Comparison of ENCODE assay signal across 10 cellular contexts in genomic region chr1:6485140-6485936, GRCh38. TPM values are rescaled to one million over a fixed set of nuclear protein-coding genes. Genes with fewer than 3 reads are reported as not detected.
DNase-seq lines count a peak whose midpoint lies in the region; ATAC-seq and TF ChIP-seq lines count a peak whose summit lies in the region.
"Had no signal": no experiment of that assay in that cellular context is flagged by ENCODE, and none has a peak within 500 bp of the region (broad histone marks: within the 10 kb centered on the region; RNA-seq: fewer than 3 reads in every experiment).

No MANE protein-coding gene starts in this region.

- no peaks in the 10 kb centered on the region for H3K9me3 ChIP-seq in endodermal cell (ENCODE audit: control insufficient read depth, low read length)
- H3K9me3 ChIP-seq: A549 had no signal

- no peaks in the 10 kb centered on the region for H3K4me1 ChIP-seq in endodermal cell (ENCODE audit: control insufficient read depth, insufficient read depth, low read length)

- peak; percentile 25 for TF ChIP-seq CTCF in endodermal cell (conservative IDR thresholded peaks at IDR 0.05)
- TF ChIP-seq CTCF in type B pancreatic cell (conservative IDR thresholded peaks at IDR 0.05), result no peak
- no peak for TF ChIP-seq CTCF in omental fat pad (IDR thresholded peaks at IDR 0.05)

- peaks cover 13% of the 10 kb centered on the region for H3K27me3 Mint-ChIP-seq in endodermal cell (ENCODE audit: insufficient read depth)
- H3K27me3 Mint-ChIP-seq in type B pancreatic cell, result peaks cover 4% of the 10 kb centered on the region
- H3K27me3 Mint-ChIP-seq in effector memory CD8-positive, alpha-beta T cell, result peaks cover 23 to 55% of the 10 kb centered on the region in 2 donors

- no peaks in the 10 kb centered on the region for H3K9me3 Mint-ChIP-seq in endodermal cell
- H3K9me3 Mint-ChIP-seq in type B pancreatic cell, result no peaks in the 10 kb centered on the region
- no peaks in the 10 kb centered on the region for H3K9me3 Mint-ChIP-seq in effector memory CD8-positive, alpha-beta T cell

- peak overlapping the region; percentile 79 for H3K4me3 ChIP-seq in endodermal cell (ENCODE audit: low read length)
- H3K4me3 ChIP-seq: A549 had no signal

- 7 to 23% methylated on average over 6 to 73 of the region's 75 CpGs for WGBS in endodermal cell (ENCODE audit: insufficient coverage in 1 of 2, insufficient read length in 1 of 2), 2 experiments

- no peaks in the 10 kb centered on the region for H3K27me3 ChIP-seq in endodermal cell (ENCODE audit: control insufficient read depth, insufficient read depth, low read length, poor library complexity, severe bottlenecking)

- H3K27ac Mint-ChIP-seq in endodermal cell (no peak overlapping the region), type B pancreatic cell (no peak overlapping the region)
- H3K27ac Mint-ChIP-seq in effector memory CD8-positive, alpha-beta T cell, result no peak overlapping the region

- ATAC-seq in HG03460 (IDR thresholded peaks at IDR 0.05; ENCODE audit: unreplicated experiment) (no peak), omental fat pad (ENCODE audit: low FRiP score) (no peak)
- ATAC-seq in effector memory CD8-positive, alpha-beta T cell (replicated peaks), result no peak
- ATAC-seq: A549 had no signal

- H3K4me1 Mint-ChIP-seq in endodermal cell (peaks cover 10% of the 10 kb centered on the region), type B pancreatic cell (ENCODE audit: unreplicated experiment) (peaks cover 22% of the 10 kb centered on the region)
- peaks cover 8 to 13% of the 10 kb centered on the region in 2 donors for H3K4me1 Mint-ChIP-seq in effector memory CD8-positive, alpha-beta T cell (ENCODE audit: low read depth in 2 of 2)

- no peaks in the 10 kb centered on the region for H3K36me3 ChIP-seq in endodermal cell (ENCODE audit: control insufficient read depth, insufficient read depth, low read length)

- DNase-seq in NCI-H748 (lab: John Stamatoyannopoulos, UW; ENCODE audit: unreplicated experiment) (peak; percentile 13), NCI-H748 treated with DMSO at 0.1 percent for 48 hours (lab: John Stamatoyannopoulos, UW) (no peak), endodermal cell (no peak), lung microvascular endothelial cell (ENCODE audit: low read depth in 2 of 2) (peak; percentile 36 to 42), type B pancreatic cell (ENCODE audit: extremely low spot score, unreplicated experiment) (no peak), omental fat pad (ENCODE audit: low spot score) (no peak)
- DNase-seq in effector memory CD8-positive, alpha-beta T cell, result no peak
- DNase-seq: NCI-H2029 treated with DMSO at 0.1 percent for 48 hours had no signal

- H3K36me3 Mint-ChIP-seq in endodermal cell (ENCODE audit: low read depth) (peaks cover 3% of the 10 kb centered on the region), type B pancreatic cell (peaks cover 5% of the 10 kb centered on the region)
- H3K36me3 Mint-ChIP-seq in effector memory CD8-positive, alpha-beta T cell (ENCODE audit: insufficient read depth), result peaks cover 3% of the 10 kb centered on the region

- no peak overlapping the region for H3K27ac ChIP-seq in endodermal cell (ENCODE audit: low read depth, low read length)

- H3K9ac ChIP-seq in endodermal cell (ENCODE audit: extremely low read depth, low read length, poor library complexity, severe bottlenecking), result peak overlapping the region; percentile 49

- peak overlapping the region; percentile 71 for H3K4me3 Mint-ChIP-seq in endodermal cell
- H3K4me3 Mint-ChIP-seq in type B pancreatic cell, result peak overlapping the region; percentile 81
- peak overlapping the region in 1 of 2 donors; percentile 51 for H3K4me3 Mint-ChIP-seq in effector memory CD8-positive, alpha-beta T cell

RNA-seq across cellular contexts. Expression of gene PLEKHG5, which starts 6.1 kb away (rescaled TPM):
- total RNA-seq in endodermal cell, result 10 to 100 TPM; 32.6 to 38.8 TPM
- polyA plus RNA-seq in endodermal cell (2013, experiment 1 of 2), result 34.4 TPM
- polyA plus RNA-seq in endodermal cell (2013, experiment 2 of 2), result 29.5 TPM
- total RNA-seq in lung microvascular endothelial cell, result 17.9 and 20.9 TPM in 2 replicates
- 28.5 and 30.6 TPM in 2 replicates for total RNA-seq in type B pancreatic cell (ENCODE audit: low replicate concordance)
- 10 to 100 TPM in 1 of 4 donors, 1 to 10 TPM in 3; 6.6 to 24.6 (median 7.9) TPM for total RNA-seq in omental fat pad

RNA-seq across cellular contexts. Expression of gene TNFRSF25, which starts 19.4 kb away (rescaled TPM):
- total RNA-seq in endodermal cell (10 to 100 TPM; 25.9 to 26.9 TPM), lung microvascular endothelial cell (3.3 and 5.2 TPM in 2 replicates), type B pancreatic cell (ENCODE audit: low replicate concordance) (27.0 and 29.4 TPM in 2 replicates), omental fat pad (10 to 100 TPM in 1 of 4 donors, 1 to 10 TPM in 3; 4.4 to 25.5 (median 6.6) TPM)
- polyA plus RNA-seq in endodermal cell (2013, experiment 1 of 2), result 39.9 TPM
- 30.2 TPM for polyA plus RNA-seq in endodermal cell (2013, experiment 2 of 2)

Comparison
In these comparisons a context has a peak if more than half of its experiments do, and no peak if none do; other contexts are left out.
1. DNase-seq: peak in NCI-H748 (single experiment) and lung microvascular endothelial cell (2 of 2); none in NCI-H748 treated with DMSO at 0.1 percent for 48 hours (single experiment), endodermal cell (single experiment), type B pancreatic cell (single experiment), omental fat pad (single experiment) and effector memory CD8-positive, alpha-beta T cell (0 of 3).